9 cellular contexts compared by ENCODE assay signal in genomic region chr21:41933259-41934079, GRCh38. TPM values are rescaled to one million over a fixed set of nuclear protein-coding genes. Genes with fewer than 3 reads are reported as not detected.
DNase-seq lines count a peak whose midpoint lies in the region; ATAC-seq, FAIRE-seq and TF ChIP-seq lines count a peak whose summit lies in the region.
"Had no signal": no experiment of that assay in that cellular context is flagged by ENCODE, and none has a peak within 500 bp of the region (broad histone marks: within the 10 kb centered on the region; RNA-seq: fewer than 3 reads in every experiment).

No MANE protein-coding gene starts in this region.

- H3K27ac Mint-ChIP-seq in IgD-negative memory B cell (peak overlapping the region in 1 of 3 donors; percentile 44), endothelial cell (ENCODE audit: unreplicated experiment) (no peak overlapping the region)
- no peak overlapping the region for H3K27ac Mint-ChIP-seq in activated CD8-positive, alpha-beta T cell treated with anti-CD3 and anti-CD28 coated beads for 36 hours

- TF ChIP-seq EP300 in HepG2 (IDR thresholded peaks at IDR 0.05; ENCODE audit: low read depth in 2 of 2, low read length in 2 of 2) = no peak
- no peak for TF ChIP-seq EP300 in HepG2 (CRISPR knock-in tag; IDR thresholded peaks at IDR 0.05; ENCODE audit: borderline replicate concordance)

- H3K36me3 ChIP-seq in bronchial epithelial cell (ENCODE audit: control insufficient read depth, insufficient read depth, low read length) (no peaks in the 10 kb centered on the region), HepG2 (replicated peaks in 1 of 2; ENCODE audit: control insufficient read depth in 1 of 2, insufficient read depth in 2 of 2, low read length in 2 of 2) (no peaks in the 10 kb centered on the region), thymus (ENCODE audit: control insufficient read depth, insufficient read depth) (no peaks in the 10 kb centered on the region)

- H3K27me3 Mint-ChIP-seq in IgD-negative memory B cell (peaks cover 15% of the 10 kb centered on the region), endothelial cell (ENCODE audit: unreplicated experiment) (peaks cover 2% of the 10 kb centered on the region)
- H3K27me3 Mint-ChIP-seq in activated CD8-positive, alpha-beta T cell treated with anti-CD3 and anti-CD28 coated beads for 36 hours = peaks cover 9% of the 10 kb centered on the region

- H3K27ac ChIP-seq in HepG2 (ENCODE audit: extremely low read length, insufficient read depth, low read length) (peak overlapping the region; percentile 52), thymus (ENCODE audit: low read depth) (peak overlapping the region; percentile 56)

- H3K27me3 ChIP-seq in bronchial epithelial cell (ENCODE audit: control insufficient read depth, insufficient read depth, low read length) (no peaks in the 10 kb centered on the region), HepG2 (ENCODE audit: control insufficient read depth in 1 of 2, insufficient read depth in 2 of 2, low read length in 2 of 2) (no peaks in the 10 kb centered on the region), thymus (ENCODE audit: control insufficient read depth, insufficient read depth) (no peaks in the 10 kb centered on the region)

- H3K4me1 Mint-ChIP-seq in IgD-negative memory B cell = peaks cover 10 to 19% (median 19%) of the 10 kb centered on the region in 3 donors
- H3K4me1 Mint-ChIP-seq in activated CD8-positive, alpha-beta T cell treated with anti-CD3 and anti-CD28 coated beads for 36 hours (ENCODE audit: low read depth) = peaks cover 10% of the 10 kb centered on the region
- H3K4me1 Mint-ChIP-seq in endothelial cell (ENCODE audit: unreplicated experiment) = peaks cover 5% of the 10 kb centered on the region

- no peaks in the 10 kb centered on the region for H4K20me1 ChIP-seq in HepG2 (ENCODE audit: insufficient read depth, low read length)

- TF ChIP-seq CTCF in bronchial epithelial cell (IDR thresholded peaks at IDR 0.05; ENCODE audit: insufficient read depth, low read length, severe bottlenecking) (peak; percentile 30), HepG2 (CRISPR knock-in tag; IDR thresholded peaks at IDR 0.05) (0 out of 2 replicates have a peak, but pooled peaks have one; percentile 6), GM10248 (IDR thresholded peaks at IDR 0.05; ENCODE audit: control extremely low read depth, extremely low read depth, low read depth, missing control alignments) (no peak), endothelial cell (IDR thresholded peaks at IDR 0.05; ENCODE audit: unreplicated experiment) (no peak)
- no peak for TF ChIP-seq CTCF in activated CD8-positive, alpha-beta T cell treated with anti-CD3 and anti-CD28 coated beads for 36 hours (IDR thresholded peaks at IDR 0.05)

- POLR2A ChIA-PET in HepG2 (lab: Yijun Ruan, JAX) = interaction anchor here (0.5 to 2.8 kb wide), 5 partner anchors 19 to 54 kb away, joined by 3 to 14 read pairs (median 8); partner anchors contain the start of gene PRDM15
- POLR2A ChIA-PET in GM10248 (lab: Yijun Ruan, JAX) = no interaction called here
- POLR2A ChIA-PET in activated CD8-positive, alpha-beta T cell treated with anti-CD3 and anti-CD28 coated beads for 36 hours (lab: Charles Lee) = interaction anchor here (0.9 kb wide), 1 partner anchor 10 kb away, joined by 4 read pairs; no protein-coding TSS in a partner anchor

- no TSS peak for BruUV-seq in HepG2 (replicated peaks; lab: Mats Ljungman, UMichigan)

- 53% methylated on average over 20 of the region's 20 CpGs for WGBS in HepG2 (ENCODE audit: low lambda C conversion rate)
- 18% methylated on average over 20 of the region's 20 CpGs for WGBS in thymus

- in situ Hi-C loops in HepG2 (cut with HindIII; ENCODE audit: extremely low pct_ligation_motif_present, low pct_unique_long_range_greater_than_20kb) = no loop called here

- H3K4me2 ChIP-seq in HepG2 (ENCODE audit: low read depth, low read length) = peak overlapping the region; percentile 71

- intact Hi-C loops in HepG2 (cut with micrococcal nuclease; ENCODE audit: unreplicated experiment) = loop anchor here (2.0 kb wide), 1 partner anchor 23 kb away; no protein-coding TSS in a partner anchor
- intact Hi-C loops in activated CD8-positive, alpha-beta T cell treated with anti-CD3 and anti-CD28 coated beads for 36 hours (cut with micrococcal nuclease) = no loop called here

- no peak overlapping the region for H2AFZ ChIP-seq in HepG2 (ENCODE audit: low read length)

- DNase-seq in bronchial epithelial cell (ENCODE audit: low read depth) (peak; percentile 58), HepG2 (ENCODE audit: low spot score) (no peak), GM10248 (ENCODE audit: extremely low spot score) (no peak), endothelial cell (ENCODE audit: low spot score) (no peak)
- DNase-seq in activated CD8-positive, alpha-beta T cell treated with anti-CD3 and anti-CD28 coated beads for 36 hours = no peak
- DNase-seq: activated CD8-positive, alpha-beta memory T cell treated with anti-CD3 and anti-CD28 coated beads for 24 hours had no signal

- H3K4me3 ChIP-seq in bronchial epithelial cell (ENCODE audit: low read depth, low read length) = peak overlapping the region; percentile 27
- H3K4me3 ChIP-seq in HepG2 (replicated peaks in 1 of 3; ENCODE audit: insufficient read depth in 1 of 3, low read depth in 2 of 3, low read length in 3 of 3) = peak overlapping the region; percentile 3 to 59 (median 24); a peak in 5 of 6 replicates
- no peak overlapping the region for H3K4me3 ChIP-seq in thymus (ENCODE audit: low read length)

- CTCF ChIA-PET in HepG2 (lab: Yijun Ruan, JAX; ENCODE audit: low intra/inter-chr PET ratio, low total read pairs) = no interaction called here
- CTCF ChIA-PET in GM10248 (lab: Yijun Ruan, JAX) = interaction anchor here (1.7 kb wide), 1 partner anchor 174 kb away, joined by 4 read pairs; no protein-coding TSS in a partner anchor
- CTCF ChIA-PET in activated CD8-positive, alpha-beta T cell treated with anti-CD3 and anti-CD28 coated beads for 36 hours (lab: Charles Lee) = no interaction called here

- peaks cover 1% of the 10 kb centered on the region for H3K36me3 Mint-ChIP-seq in IgD-negative memory B cell
- no peaks in the 10 kb centered on the region for H3K36me3 Mint-ChIP-seq in activated CD8-positive, alpha-beta T cell treated with anti-CD3 and anti-CD28 coated beads for 36 hours (ENCODE audit: low read depth)
- peaks cover 4% of the 10 kb centered on the region for H3K36me3 Mint-ChIP-seq in endothelial cell (ENCODE audit: low read depth, unreplicated experiment)

- H3K4me3 Mint-ChIP-seq in IgD-negative memory B cell = peak overlapping the region in 3 of 4 donors; percentile 39 to 89 (median 74)
- H3K4me3 Mint-ChIP-seq in activated CD8-positive, alpha-beta T cell treated with anti-CD3 and anti-CD28 coated beads for 36 hours = no peak overlapping the region
- no peak overlapping the region for H3K4me3 Mint-ChIP-seq in endothelial cell (ENCODE audit: unreplicated experiment)

- no peaks in the 10 kb centered on the region for H3K9me3 ChIP-seq in HepG2 (ENCODE audit: low read length)
- no peaks in the 10 kb centered on the region for H3K9me3 ChIP-seq in thymus (ENCODE audit: control insufficient read depth)

- TF ChIP-seq POLR2A in HepG2 (IDR thresholded peaks at IDR 0.05; ENCODE audit: insufficient read depth in 1 of 2, low read depth in 2 of 2, low read length in 2 of 2) = no peak

- no peak for TF ChIP-seq RAD21 in HepG2 (CRISPR knock-in tag; IDR thresholded peaks at IDR 0.05)

- H3K4me1 ChIP-seq in HepG2 (ENCODE audit: insufficient read depth, low read length) (peaks cover 38% of the 10 kb centered on the region), thymus (ENCODE audit: control insufficient read depth, insufficient read depth, low read length) (peaks cover 27% of the 10 kb centered on the region)

- peaks cover 7% of the 10 kb centered on the region for H3K79me2 ChIP-seq in HepG2 (ENCODE audit: insufficient read depth, low read length)

- FAIRE-seq in bronchial epithelial cell (lab: Jason Lieb, UNC) (no peak), HepG2 (lab: Jason Lieb, UNC) (no peak)

- H3K9me3 Mint-ChIP-seq in IgD-negative memory B cell (no peaks in the 10 kb centered on the region), endothelial cell (ENCODE audit: unreplicated experiment) (no peaks in the 10 kb centered on the region)
- H3K9me3 Mint-ChIP-seq in activated CD8-positive, alpha-beta T cell treated with anti-CD3 and anti-CD28 coated beads for 36 hours = no peaks in the 10 kb centered on the region

- peak overlapping the region; percentile 28; the same call in 1 of the 2 replicates for H3K9ac ChIP-seq in HepG2 (ENCODE audit: insufficient read depth, low read depth, low read length)

- peak; percentile 39 for ATAC-seq in HepG2
- ATAC-seq in activated CD8-positive, alpha-beta T cell treated with anti-CD3 and anti-CD28 coated beads for 36 hours = no peak
- ATAC-seq in GM21619 (IDR thresholded peaks at IDR 0.05; ENCODE audit: unreplicated experiment) = no peak

RNA-seq across cellular contexts. Expression of gene C2CD2, which starts 20.3 kb away (rescaled TPM):
- polyA plus RNA-seq in IgD-negative memory B cell (3.5 TPM), HepG2 (2011; rRNA removed) (19.5 and 19.7 TPM in 2 replicates), thymus (11.3 TPM)
- total RNA-seq in bronchial epithelial cell (6.6 and 16.6 TPM in 2 replicates), HepG2 (2016; rRNA removed; fragmentation: Illumina TruSeq; extraction: Trizol) (10.4 and 12.5 TPM in 2 replicates), endothelial cell (ENCODE audit: unreplicated experiment) (34.3 TPM)
- total RNA-seq in HepG2 (2016; cell fraction: cytosol; rRNA removed; fragmentation: Illumina TruSeq; extraction: Trizol; ENCODE audit: low read depth) = 7.3 and 11.5 TPM in 2 replicates
- 10.9 and 12.2 TPM in 2 replicates for total RNA-seq in HepG2 (2016; cell fraction: insoluble cytoplasmic fraction; rRNA removed; fragmentation: Illumina TruSeq; extraction: Trizol)
- 9.5 and 12.2 TPM in 2 replicates for total RNA-seq in HepG2 (2016; cell fraction: membrane; rRNA removed; fragmentation: Illumina TruSeq; extraction: Trizol)
- total RNA-seq in HepG2 (2016; cell fraction: nucleus; rRNA removed; fragmentation: Illumina TruSeq; extraction: Trizol) = 14.5 and 19.4 TPM in 2 replicates
- 11.6 and 12.9 TPM in 2 replicates for polyA plus RNA-seq in HepG2 (2011; cell fraction: cytosol; rRNA removed)
- 29.5 and 36.3 TPM in 2 replicates for polyA plus RNA-seq in HepG2 (2011; cell fraction: nucleus; rRNA removed)
- polyA plus RNA-seq in HepG2 (2012) = 8.1 and 8.7 TPM in 2 replicates
- polyA plus RNA-seq in HepG2 (2016; cell fraction: cytosol; fragmentation: Illumina TruSeq; extraction: Trizol; ENCODE audit: low read depth) = 1.3 and 1.9 TPM in 2 replicates
- 7.6 and 8.0 TPM in 2 replicates for polyA plus RNA-seq in HepG2 (2016; cell fraction: insoluble cytoplasmic fraction; fragmentation: Illumina TruSeq; extraction: Trizol; ENCODE audit: low read depth)
- polyA plus RNA-seq in HepG2 (2016; cell fraction: membrane; fragmentation: Illumina TruSeq; extraction: Trizol; ENCODE audit: low read depth) = 3.9 and 4.6 TPM in 2 replicates
- polyA plus RNA-seq in HepG2 (2016; cell fraction: nucleus; fragmentation: Illumina TruSeq; extraction: Trizol; ENCODE audit: insufficient read depth, low read depth) = 22.5 and 23.5 TPM in 2 replicates
- 80.5 and 82.8 TPM in 2 replicates for polyA minus RNA-seq in HepG2 (2011; rRNA and poly(A)+ RNA removed; ENCODE audit: low replicate concordance)
- polyA minus RNA-seq in HepG2 (2011; cell fraction: cytosol; rRNA and poly(A)+ RNA removed) = 15.5 and 21.5 TPM in 2 replicates
- polyA minus RNA-seq in HepG2 (2011; cell fraction: nucleus; rRNA and poly(A)+ RNA removed) = 34.5 and 38.3 TPM in 2 replicates
- 1 to 10 TPM; 6.2 to 7.1 TPM for total RNA-seq in activated CD8-positive, alpha-beta T cell treated with anti-CD3 and anti-CD28 coated beads for 36 hours

RNA-seq across cellular contexts. Expression of gene PRDM15, which starts 54.3 kb away (rescaled TPM):
- 5.6 TPM for polyA plus RNA-seq in IgD-negative memory B cell
- 6.1 and 9.7 TPM in 2 replicates for total RNA-seq in bronchial epithelial cell
- 4.0 and 4.2 TPM in 2 replicates for total RNA-seq in HepG2 (2016; rRNA removed; fragmentation: Illumina TruSeq; extraction: Trizol)
- total RNA-seq in HepG2 (2016; cell fraction: cytosol; rRNA removed; fragmentation: Illumina TruSeq; extraction: Trizol; ENCODE audit: low read depth) = 1.2 and 1.5 TPM in 2 replicates
- total RNA-seq in HepG2 (2016; cell fraction: insoluble cytoplasmic fraction; rRNA removed; fragmentation: Illumina TruSeq; extraction: Trizol) = 3.0 and 4.8 TPM in 2 replicates
- total RNA-seq in HepG2 (2016; cell fraction: membrane; rRNA removed; fragmentation: Illumina TruSeq; extraction: Trizol) = 1.9 TPM in 2 replicates
- 8.4 and 8.5 TPM in 2 replicates for total RNA-seq in HepG2 (2016; cell fraction: nucleus; rRNA removed; fragmentation: Illumina TruSeq; extraction: Trizol)
- polyA plus RNA-seq in HepG2 (2011; rRNA removed) = 6.9 and 8.7 TPM in 2 replicates
- polyA plus RNA-seq in HepG2 (2011; cell fraction: cytosol; rRNA removed) = 1.9 and 2.1 TPM in 2 replicates
- 29.0 and 46.2 TPM in 2 replicates for polyA plus RNA-seq in HepG2 (2011; cell fraction: nucleus; rRNA removed)
- polyA plus RNA-seq in HepG2 (2012) = 2.7 and 2.8 TPM in 2 replicates
- polyA plus RNA-seq in HepG2 (2016; cell fraction: cytosol; fragmentation: Illumina TruSeq; extraction: Trizol; ENCODE audit: low read depth) = 0.29 and 0.34 TPM in 2 replicates
- polyA plus RNA-seq in HepG2 (2016; cell fraction: insoluble cytoplasmic fraction; fragmentation: Illumina TruSeq; extraction: Trizol; ENCODE audit: low read depth) = 2.1 and 3.3 TPM in 2 replicates
- polyA plus RNA-seq in HepG2 (2016; cell fraction: membrane; fragmentation: Illumina TruSeq; extraction: Trizol; ENCODE audit: low read depth) = 0.50 and 0.78 TPM in 2 replicates
- polyA plus RNA-seq in HepG2 (2016; cell fraction: nucleus; fragmentation: Illumina TruSeq; extraction: Trizol; ENCODE audit: insufficient read depth, low read depth) = 15.5 and 16.6 TPM in 2 replicates
- polyA minus RNA-seq in HepG2 (2011; rRNA and poly(A)+ RNA removed; ENCODE audit: low replicate concordance) = 15.6 and 28.2 TPM in 2 replicates
- 3.9 and 5.9 TPM in 2 replicates for polyA minus RNA-seq in HepG2 (2011; cell fraction: cytosol; rRNA and poly(A)+ RNA removed)
- 10.0 and 10.2 TPM in 2 replicates for polyA minus RNA-seq in HepG2 (2011; cell fraction: nucleus; rRNA and poly(A)+ RNA removed)
- 6.1 TPM for polyA plus RNA-seq in thymus
- 10 to 100 TPM; 13.2 to 14.5 TPM for total RNA-seq in activated CD8-positive, alpha-beta T cell treated with anti-CD3 and anti-CD28 coated beads for 36 hours
- total RNA-seq in endothelial cell (ENCODE audit: unreplicated experiment) = 7.5 TPM

Comparison
In these comparisons a context has a peak if more than half of its experiments do, and no peak if none do; other contexts are left out.
1. H3K4me3 Mint-ChIP-seq: peak in IgD-negative memory B cell (3 of 4); none in activated CD8-positive, alpha-beta T cell treated with anti-CD3 and anti-CD28 coated beads for 36 hours (single experiment) and endothelial cell (single experiment).
2. CTCF ChIP-seq: peak in bronchial epithelial cell (single experiment) and HepG2 (single experiment); none in GM10248 (single experiment), activated CD8-positive, alpha-beta T cell treated with anti-CD3 and anti-CD28 coated beads for 36 hours (single experiment) and endothelial cell (single experiment).